Comparison of ENCODE assay signal across 1 cellular context in the genomic region with DNA sequence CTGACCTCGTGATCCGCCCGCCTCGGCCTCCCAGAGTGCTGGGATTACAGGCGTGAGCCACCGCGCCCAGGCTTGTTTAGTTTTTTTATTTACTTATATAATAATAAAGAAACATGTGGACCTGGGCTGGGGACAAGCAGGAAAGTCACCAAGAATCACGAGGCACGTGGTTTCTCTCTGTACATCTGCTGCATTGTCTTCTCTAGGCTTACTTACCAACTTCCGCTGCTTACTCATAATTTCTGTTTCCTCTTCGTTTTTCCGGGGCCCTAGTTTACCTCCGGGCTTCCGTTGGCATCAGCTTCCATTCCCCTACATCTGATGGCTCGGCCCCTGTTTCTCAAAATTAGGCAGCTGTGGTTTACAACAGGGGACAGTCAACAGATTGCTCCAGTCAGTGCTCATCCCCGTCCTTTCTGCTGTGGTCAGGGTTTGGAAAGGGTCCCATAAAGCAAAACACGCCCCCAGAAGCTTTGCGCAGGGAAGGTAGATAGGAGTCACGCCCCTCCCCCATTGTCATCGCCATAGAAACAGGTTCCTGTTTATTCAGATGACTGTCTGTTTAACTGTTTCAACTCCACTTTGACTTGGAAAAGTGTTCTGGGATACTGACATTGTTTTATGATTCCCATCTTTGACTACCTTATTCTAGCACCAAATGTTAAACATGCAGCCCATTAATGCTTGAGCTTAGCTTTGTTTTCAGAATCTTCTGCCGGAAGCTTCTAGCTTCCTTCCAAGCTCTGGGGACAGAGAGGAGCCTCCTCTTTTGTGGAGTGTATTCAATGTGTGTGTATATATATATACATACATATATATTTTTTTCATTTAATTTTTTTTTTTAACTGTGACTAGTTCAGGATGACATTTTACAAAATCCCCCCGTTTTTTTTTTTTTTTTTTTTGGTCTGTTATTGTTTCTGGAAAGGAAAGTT.
TF ChIP-seq lines count a peak whose summit lies in the region.

No MANE protein-coding gene starts in this region.

TF ChIP-seq in K562, 482 proteins besides CTCF, POLR2A, EP300 and RAD21 (continued from another document and continues in another):
- TF ChIP-seq, protein P1, sequence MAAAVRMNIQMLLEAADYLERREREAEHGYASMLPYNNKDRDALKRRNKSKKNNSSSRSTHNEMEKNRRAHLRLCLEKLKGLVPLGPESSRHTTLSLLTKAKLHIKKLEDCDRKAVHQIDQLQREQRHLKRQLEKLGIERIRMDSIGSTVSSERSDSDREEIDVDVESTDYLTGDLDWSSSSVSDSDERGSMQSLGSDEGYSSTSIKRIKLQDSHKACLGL (CRISPR knock-in tag; IDR thresholded peaks at IDR 0.05; ENCODE audit: borderline replicate concordance, poor library complexity, severe bottlenecking) = no peak
- TF ChIP-seq ZFP36 (IDR thresholded peaks at IDR 0.05; ENCODE audit: low read depth, low read length, partially characterized antibody) = no peak
- no peak for TF ChIP-seq STAG1 (CRISPR knock-in tag; IDR thresholded peaks at IDR 0.05; ENCODE audit: borderline replicate concordance)
- TF ChIP-seq, protein P2, sequence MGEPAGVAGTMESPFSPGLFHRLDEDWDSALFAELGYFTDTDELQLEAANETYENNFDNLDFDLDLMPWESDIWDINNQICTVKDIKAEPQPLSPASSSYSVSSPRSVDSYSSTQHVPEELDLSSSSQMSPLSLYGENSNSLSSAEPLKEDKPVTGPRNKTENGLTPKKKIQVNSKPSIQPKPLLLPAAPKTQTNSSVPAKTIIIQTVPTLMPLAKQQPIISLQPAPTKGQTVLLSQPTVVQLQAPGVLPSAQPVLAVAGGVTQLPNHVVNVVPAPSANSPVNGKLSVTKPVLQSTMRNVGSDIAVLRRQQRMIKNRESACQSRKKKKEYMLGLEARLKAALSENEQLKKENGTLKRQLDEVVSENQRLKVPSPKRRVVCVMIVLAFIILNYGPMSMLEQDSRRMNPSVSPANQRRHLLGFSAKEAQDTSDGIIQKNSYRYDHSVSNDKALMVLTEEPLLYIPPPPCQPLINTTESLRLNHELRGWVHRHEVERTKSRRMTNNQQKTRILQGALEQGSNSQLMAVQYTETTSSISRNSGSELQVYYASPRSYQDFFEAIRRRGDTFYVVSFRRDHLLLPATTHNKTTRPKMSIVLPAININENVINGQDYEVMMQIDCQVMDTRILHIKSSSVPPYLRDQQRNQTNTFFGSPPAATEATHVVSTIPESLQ (CRISPR knock-in tag; IDR thresholded peaks at IDR 0.05) = no peak
- no peak for TF ChIP-seq DNMT1 (IDR thresholded peaks at IDR 0.05)
- no peak for TF ChIP-seq IFI16 (CRISPR knock-in tag; IDR thresholded peaks at IDR 0.05)
- TF ChIP-seq ARID1B (IDR thresholded peaks at IDR 0.05) = no peak
- no peak for TF ChIP-seq ZNF316 (IDR thresholded peaks at IDR 0.05)
- no peak for TF ChIP-seq MTF1 (CRISPR knock-in tag; IDR thresholded peaks at IDR 0.05; ENCODE audit: borderline replicate concordance)
- TF ChIP-seq, protein P3, sequence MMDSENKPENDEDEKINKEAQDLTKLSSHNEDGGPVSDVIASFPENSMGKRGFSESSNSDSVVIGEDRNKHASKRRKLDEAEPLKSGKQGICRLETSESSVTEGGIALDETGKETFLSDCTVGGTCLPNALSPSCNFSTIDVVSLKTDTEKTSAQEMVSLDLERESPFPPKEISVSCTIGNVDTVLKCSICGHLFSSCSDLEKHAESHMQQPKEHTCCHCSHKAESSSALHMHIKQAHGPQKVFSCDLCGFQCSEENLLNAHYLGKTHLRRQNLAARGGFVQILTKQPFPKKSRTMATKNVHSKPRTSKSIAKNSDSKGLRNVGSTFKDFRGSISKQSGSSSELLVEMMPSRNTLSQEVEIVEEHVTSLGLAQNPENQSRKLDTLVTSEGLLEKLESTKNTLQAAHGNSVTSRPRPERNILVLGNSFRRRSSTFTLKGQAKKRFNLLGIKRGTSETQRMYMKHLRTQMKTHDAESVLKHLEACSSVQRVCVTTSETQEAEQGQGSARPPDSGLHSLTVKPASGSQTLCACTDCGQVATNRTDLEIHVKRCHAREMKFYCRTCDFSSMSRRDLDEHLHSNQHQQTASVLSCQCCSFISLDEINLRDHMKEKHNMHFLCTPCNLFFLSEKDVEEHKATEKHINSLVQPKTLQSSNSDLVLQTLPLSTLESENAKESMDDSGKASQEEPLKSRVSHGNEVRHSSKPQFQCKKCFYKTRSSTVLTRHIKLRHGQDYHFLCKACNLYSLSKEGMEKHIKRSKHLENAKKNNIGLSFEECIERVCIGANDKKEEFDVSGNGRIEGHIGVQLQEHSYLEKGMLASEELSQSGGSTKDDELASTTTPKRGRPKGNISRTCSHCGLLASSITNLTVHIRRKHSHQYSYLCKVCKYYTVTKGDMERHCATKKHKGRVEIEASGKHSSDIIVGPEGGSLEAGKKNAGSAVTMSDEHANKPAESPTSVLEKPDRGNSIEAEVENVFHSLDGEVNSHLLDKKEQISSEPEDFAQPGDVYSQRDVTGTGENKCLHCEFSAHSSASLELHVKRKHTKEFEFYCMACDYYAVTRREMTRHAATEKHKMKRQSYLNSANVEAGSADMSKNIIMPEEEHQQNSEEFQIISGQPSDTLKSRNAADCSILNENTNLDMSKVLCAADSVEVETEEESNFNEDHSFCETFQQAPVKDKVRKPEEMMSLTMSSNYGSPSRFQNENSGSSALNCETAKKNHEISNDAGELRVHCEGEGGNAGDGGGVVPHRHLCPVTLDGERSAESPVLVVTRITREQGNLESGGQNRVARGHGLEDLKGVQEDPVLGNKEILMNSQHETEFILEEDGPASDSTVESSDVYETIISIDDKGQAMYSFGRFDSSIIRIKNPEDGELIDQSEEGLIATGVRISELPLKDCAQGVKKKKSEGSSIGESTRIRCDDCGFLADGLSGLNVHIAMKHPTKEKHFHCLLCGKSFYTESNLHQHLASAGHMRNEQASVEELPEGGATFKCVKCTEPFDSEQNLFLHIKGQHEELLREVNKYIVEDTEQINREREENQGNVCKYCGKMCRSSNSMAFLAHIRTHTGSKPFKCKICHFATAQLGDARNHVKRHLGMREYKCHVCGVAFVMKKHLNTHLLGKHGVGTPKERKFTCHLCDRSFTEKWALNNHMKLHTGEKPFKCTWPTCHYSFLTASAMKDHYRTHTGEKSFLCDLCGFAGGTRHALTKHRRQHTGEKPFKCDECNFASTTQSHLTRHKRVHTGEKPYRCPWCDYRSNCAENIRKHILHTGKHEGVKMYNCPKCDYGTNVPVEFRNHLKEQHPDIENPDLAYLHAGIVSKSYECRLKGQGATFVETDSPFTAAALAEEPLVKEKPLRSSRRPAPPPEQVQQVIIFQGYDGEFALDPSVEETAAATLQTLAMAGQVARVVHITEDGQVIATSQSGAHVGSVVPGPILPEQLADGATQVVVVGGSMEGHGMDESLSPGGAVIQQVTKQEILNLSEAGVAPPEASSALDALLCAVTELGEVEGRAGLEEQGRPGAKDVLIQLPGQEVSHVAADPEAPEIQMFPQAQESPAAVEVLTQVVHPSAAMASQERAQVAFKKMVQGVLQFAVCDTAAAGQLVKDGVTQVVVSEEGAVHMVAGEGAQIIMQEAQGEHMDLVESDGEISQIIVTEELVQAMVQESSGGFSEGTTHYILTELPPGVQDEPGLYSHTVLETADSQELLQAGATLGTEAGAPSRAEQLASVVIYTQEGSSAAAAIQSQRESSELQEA (IDR thresholded peaks at IDR 0.05; ENCODE audit: low read depth) = peak; percentile 85
- TF ChIP-seq, protein P4, sequence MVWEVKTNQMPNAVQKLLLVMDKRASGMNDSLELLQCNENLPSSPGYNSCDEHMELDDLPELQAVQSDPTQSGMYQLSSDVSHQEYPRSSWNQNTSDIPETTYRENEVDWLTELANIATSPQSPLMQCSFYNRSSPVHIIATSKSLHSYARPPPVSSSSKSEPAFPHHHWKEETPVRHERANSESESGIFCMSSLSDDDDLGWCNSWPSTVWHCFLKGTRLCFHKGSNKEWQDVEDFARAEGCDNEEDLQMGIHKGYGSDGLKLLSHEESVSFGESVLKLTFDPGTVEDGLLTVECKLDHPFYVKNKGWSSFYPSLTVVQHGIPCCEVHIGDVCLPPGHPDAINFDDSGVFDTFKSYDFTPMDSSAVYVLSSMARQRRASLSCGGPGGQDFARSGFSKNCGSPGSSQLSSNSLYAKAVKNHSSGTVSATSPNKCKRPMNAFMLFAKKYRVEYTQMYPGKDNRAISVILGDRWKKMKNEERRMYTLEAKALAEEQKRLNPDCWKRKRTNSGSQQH (CRISPR knock-in tag; IDR thresholded peaks at IDR 0.05) = no peak
- peak; percentile 58 to 63 for TF ChIP-seq NRF1 (conservative IDR thresholded peaks at IDR 0.05 in 1 of 2, IDR thresholded peaks at IDR 0.05 in 1 of 2)
- TF ChIP-seq, protein P5, sequence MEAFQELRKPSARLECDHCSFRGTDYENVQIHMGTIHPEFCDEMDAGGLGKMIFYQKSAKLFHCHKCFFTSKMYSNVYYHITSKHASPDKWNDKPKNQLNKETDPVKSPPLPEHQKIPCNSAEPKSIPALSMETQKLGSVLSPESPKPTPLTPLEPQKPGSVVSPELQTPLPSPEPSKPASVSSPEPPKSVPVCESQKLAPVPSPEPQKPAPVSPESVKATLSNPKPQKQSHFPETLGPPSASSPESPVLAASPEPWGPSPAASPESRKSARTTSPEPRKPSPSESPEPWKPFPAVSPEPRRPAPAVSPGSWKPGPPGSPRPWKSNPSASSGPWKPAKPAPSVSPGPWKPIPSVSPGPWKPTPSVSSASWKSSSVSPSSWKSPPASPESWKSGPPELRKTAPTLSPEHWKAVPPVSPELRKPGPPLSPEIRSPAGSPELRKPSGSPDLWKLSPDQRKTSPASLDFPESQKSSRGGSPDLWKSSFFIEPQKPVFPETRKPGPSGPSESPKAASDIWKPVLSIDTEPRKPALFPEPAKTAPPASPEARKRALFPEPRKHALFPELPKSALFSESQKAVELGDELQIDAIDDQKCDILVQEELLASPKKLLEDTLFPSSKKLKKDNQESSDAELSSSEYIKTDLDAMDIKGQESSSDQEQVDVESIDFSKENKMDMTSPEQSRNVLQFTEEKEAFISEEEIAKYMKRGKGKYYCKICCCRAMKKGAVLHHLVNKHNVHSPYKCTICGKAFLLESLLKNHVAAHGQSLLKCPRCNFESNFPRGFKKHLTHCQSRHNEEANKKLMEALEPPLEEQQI (IDR thresholded peaks at IDR 0.05) = no peak
- TF ChIP-seq TARDBP (IDR thresholded peaks at IDR 0.05) = no peak
- no peak for TF ChIP-seq MYNN (IDR thresholded peaks at IDR 0.05)
- TF ChIP-seq MYNN (CRISPR knock-in tag; IDR thresholded peaks at IDR 0.05) = no peak
- TF ChIP-seq MCM2 (IDR thresholded peaks at IDR 0.05; ENCODE audit: low read depth) = no peak
- no peak for TF ChIP-seq NEUROD1 (IDR thresholded peaks at IDR 0.05; ENCODE audit: borderline replicate concordance, low read depth, low read length, partially characterized antibody)
- TF ChIP-seq SRSF3 (IDR thresholded peaks at IDR 0.05; ENCODE audit: insufficient read depth, low read length) = no peak
- TF ChIP-seq, protein P6, sequence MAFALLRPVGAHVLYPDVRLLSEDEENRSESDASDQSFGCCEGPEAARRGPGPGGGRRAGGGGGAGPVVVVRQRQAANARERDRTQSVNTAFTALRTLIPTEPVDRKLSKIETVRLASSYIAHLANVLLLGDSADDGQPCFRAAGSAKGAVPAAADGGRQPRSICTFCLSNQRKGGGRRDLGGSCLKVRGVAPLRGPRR (CRISPR knock-in tag; IDR thresholded peaks at IDR 0.05) = no peak
- no peak for TF ChIP-seq MBD2 (IDR thresholded peaks at IDR 0.05; ENCODE audit: borderline replicate concordance, low read depth)
- no peak for TF ChIP-seq CCNT2 (IDR thresholded peaks at IDR 0.05; ENCODE audit: borderline replicate concordance, extremely low read depth, insufficient read length, low read depth, low read length)
- TF ChIP-seq, protein P7, sequence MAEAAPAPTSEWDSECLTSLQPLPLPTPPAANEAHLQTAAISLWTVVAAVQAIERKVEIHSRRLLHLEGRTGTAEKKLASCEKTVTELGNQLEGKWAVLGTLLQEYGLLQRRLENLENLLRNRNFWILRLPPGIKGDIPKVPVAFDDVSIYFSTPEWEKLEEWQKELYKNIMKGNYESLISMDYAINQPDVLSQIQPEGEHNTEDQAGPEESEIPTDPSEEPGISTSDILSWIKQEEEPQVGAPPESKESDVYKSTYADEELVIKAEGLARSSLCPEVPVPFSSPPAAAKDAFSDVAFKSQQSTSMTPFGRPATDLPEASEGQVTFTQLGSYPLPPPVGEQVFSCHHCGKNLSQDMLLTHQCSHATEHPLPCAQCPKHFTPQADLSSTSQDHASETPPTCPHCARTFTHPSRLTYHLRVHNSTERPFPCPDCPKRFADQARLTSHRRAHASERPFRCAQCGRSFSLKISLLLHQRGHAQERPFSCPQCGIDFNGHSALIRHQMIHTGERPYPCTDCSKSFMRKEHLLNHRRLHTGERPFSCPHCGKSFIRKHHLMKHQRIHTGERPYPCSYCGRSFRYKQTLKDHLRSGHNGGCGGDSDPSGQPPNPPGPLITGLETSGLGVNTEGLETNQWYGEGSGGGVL (CRISPR knock-in tag; IDR thresholded peaks at IDR 0.05) = no peak
